Comparison of ENCODE assay signal across 9 cellular contexts in genomic region chr12:51907083-51907863, GRCh38. TPM values are rescaled to one million over a fixed set of nuclear protein-coding genes. Genes with fewer than 3 reads are reported as not detected.
DNase-seq lines count a peak whose midpoint lies in the region; ATAC-seq and TF ChIP-seq lines count a peak whose summit lies in the region.
"Had no signal": no experiment of that assay in that cellular context is flagged by ENCODE, and none has a peak within 500 bp of the region (broad histone marks: within the 10 kb centered on the region; RNA-seq: fewer than 3 reads in every experiment).

TSS of gene ACVRL1 (plus strand) at chr12:51907504. CDS start at chr12:51912475, 4,971 bp downstream.

- peaks cover 42% of the 10 kb centered on the region for H3K27me3 Mint-ChIP-seq in T-helper 17 cell

- H3K4me3 Mint-ChIP-seq in T-helper 17 cell: peak within 1 kb of the TSS; percentile 21

- no peaks in the 10 kb centered on the region for H3K9me3 ChIP-seq in T-helper 17 cell (ENCODE audit: control insufficient read depth, low read length, poor library complexity, severe bottlenecking)
- H3K9me3 ChIP-seq in muscle layer of colon (ENCODE audit: low read length): no peaks in the 10 kb centered on the region
- H3K9me3 ChIP-seq in tibial artery: no peaks in the 10 kb centered on the region

- H3K4me1 ChIP-seq in muscle layer of colon (ENCODE audit: insufficient read depth, low read length) (peaks cover 34% of the 10 kb centered on the region), tibial artery (peaks cover 0 to 41% (median 22%) of the 10 kb centered on the region in 4 donors)

- peak within 1 kb of the TSS; percentile 48 for H3K4me3 ChIP-seq in fibroblast of mammary gland (ENCODE audit: control insufficient read depth, low read depth, low read length)
- peak within 1 kb of the TSS; percentile 34 to 38 for H3K4me3 ChIP-seq in muscle layer of colon (ENCODE audit: low read depth in 1 of 2, low read length in 2 of 2)
- peak within 1 kb of the TSS; percentile 47 to 56 for H3K4me3 ChIP-seq in tibial artery

- no peak within 1 kb of the TSS for H3K27ac Mint-ChIP-seq in T-helper 17 cell

- ATAC-seq in T-helper 17 cell (no peak), HG03097 (IDR thresholded peaks at IDR 0.05; ENCODE audit: low FRiP score, unreplicated experiment) (no peak), GM21619 (IDR thresholded peaks at IDR 0.05; ENCODE audit: unreplicated experiment) (no peak)
- ATAC-seq: foreskin keratinocyte had no signal

- H3K36me3 Mint-ChIP-seq in T-helper 17 cell (ENCODE audit: low read depth): peaks cover 4% of the 10 kb centered on the region

- H3K4me1 Mint-ChIP-seq in T-helper 17 cell: peaks cover 2% of the 10 kb centered on the region

- peak within 1 kb of the TSS; percentile 42 for H3K27ac ChIP-seq in muscle layer of colon (ENCODE audit: low read depth, low read length)
- H3K27ac ChIP-seq in tibial artery: peak within 1 kb of the TSS; percentile 64 to 73
- H3K27ac ChIP-seq: foreskin keratinocyte had no signal

- H3K9ac ChIP-seq in muscle layer of colon (ENCODE audit: low read length): no peak within 1 kb of the TSS

- TF ChIP-seq CTCF in fibroblast of mammary gland (conservative IDR thresholded peaks at IDR 0.05; ENCODE audit: control insufficient read depth, insufficient read depth, low read depth, low read length): no peak
- TF ChIP-seq CTCF in tibial artery (IDR thresholded peaks at IDR 0.05): no peak

- DNase-seq in T-helper 17 cell: no peak
- DNase-seq in fibroblast of mammary gland (ENCODE audit: low read depth): no peak
- peak in 1 of 2 donors; percentile 64 for DNase-seq in tibial artery
- DNase-seq in stimulated activated CD4-positive, alpha-beta T cell treated with anti-CD3 and anti-CD28 coated beads, Interleukin-4, amount 100 ng/mL, for 24 hours: no peak
- no peak for DNase-seq in NCI-H1930 (lab: John Stamatoyannopoulos, UW)
- DNase-seq: foreskin keratinocyte had no signal

- intact Hi-C loops in tibial artery (cut with DNase I; ENCODE audit: low total_unique reads): no loop called here

- H3K27me3 ChIP-seq in muscle layer of colon (ENCODE audit: control insufficient read depth in 1 of 2, insufficient read depth in 2 of 2, low read length in 2 of 2) (peaks cover 8 to 25% of the 10 kb centered on the region in 2 donors), tibial artery (peaks cover 0 to 29% of the 10 kb centered on the region in 2 donors)

- H3K36me3 ChIP-seq in muscle layer of colon (ENCODE audit: insufficient read depth, low read length) (no peaks in the 10 kb centered on the region), tibial artery (no peaks in the 10 kb centered on the region)

RNA-seq across cellular contexts. Expression of gene ACVRL1, which starts in this region (rescaled TPM):
- not detected for total RNA-seq in T-helper 17 cell
- total RNA-seq: foreskin keratinocyte had no signal
